Comparison of ENCODE assay signal across 1 cellular context in genomic region chr11:86575927-86576326, GRCh38.
TF ChIP-seq lines count a peak whose summit lies in the region.

No MANE protein-coding gene starts in this region.

TF ChIP-seq in SK-N-SH treated with all-trans-retinoic acid at 6 μM for 48 hours, 23 proteins besides CTCF, POLR2A, EP300 and RAD21 (continued from another document):
- TF ChIP-seq RARB (CRISPR knock-in tag; IDR thresholded peaks at IDR 0.05) = no peak
- no peak for TF ChIP-seq CSRNP3 (CRISPR knock-in tag; IDR thresholded peaks at IDR 0.05)
- no peak for TF ChIP-seq ZC3H10 (CRISPR knock-in tag; IDR thresholded peaks at IDR 0.05)
